Comparison of ENCODE assay signal across 18 cellular contexts in genomic region chr10:22601618-22602017, GRCh38.
DNase-seq lines count a peak whose midpoint lies in the region; ATAC-seq and TF ChIP-seq lines count a peak whose summit lies in the region.
"Had no signal": no experiment of that assay in that cellular context is flagged by ENCODE, and none has a peak within 500 bp of the region (broad histone marks: within the 10 kb centered on the region; RNA-seq: fewer than 3 reads in every experiment).

No MANE protein-coding gene starts in this region.

- no peak overlapping the region for H3K4me3 Mint-ChIP-seq in activated naive CD4-positive, alpha-beta T cell treated with anti-CD3 and anti-CD28 coated beads, Interleukin-2, amount 10 ng/mL, durations not matched to agents 7 days and 5 days
- H3K4me3 Mint-ChIP-seq: endodermal cell had no signal

- no peak overlapping the region for H3K9ac ChIP-seq in SU-DHL-6 (ENCODE audit: low read length)

- H3K9me3 ChIP-seq in SU-DHL-6 (ENCODE audit: insufficient read depth, low read length): no peaks in the 10 kb centered on the region
- H3K9me3 ChIP-seq: right lobe of liver, thoracic aorta had no signal

- H3K9me3 Mint-ChIP-seq in activated naive CD4-positive, alpha-beta T cell treated with anti-CD3 and anti-CD28 coated beads, Interleukin-2, amount 10 ng/mL, durations not matched to agents 7 days and 5 days: no peaks in the 10 kb centered on the region
- H3K9me3 Mint-ChIP-seq: activated naive CD4-positive, alpha-beta T cell treated with anti-CD3 and anti-CD28 coated beads, Interleukin-2, amount 50 U/mL, for 72 hours; endodermal cell had no signal

- no peak overlapping the region for H2AFZ ChIP-seq in SU-DHL-6 (ENCODE audit: low read depth, low read length, severe bottlenecking)

- no peaks in the 10 kb centered on the region for H3K79me2 ChIP-seq in SU-DHL-6 (ENCODE audit: insufficient read depth, low read length)

- intact Hi-C loops in dorsolateral prefrontal cortex (cut with DNase I): no loop called here

- H3K27me3 ChIP-seq in SU-DHL-6 (ENCODE audit: low read length) (no peaks in the 10 kb centered on the region), dorsolateral prefrontal cortex (no peaks in the 10 kb centered on the region)
- H3K27me3 ChIP-seq: right lobe of liver, SJCRH30 had no signal

- no peak overlapping the region for H3K4me2 ChIP-seq in SU-DHL-6 (ENCODE audit: low read depth, low read length, poor library complexity, severe bottlenecking)

- H3K36me3 Mint-ChIP-seq in activated naive CD4-positive, alpha-beta T cell treated with anti-CD3 and anti-CD28 coated beads, Interleukin-2, amount 10 ng/mL, durations not matched to agents 7 days and 5 days: peaks cover 54% of the 10 kb centered on the region

- H4K20me1 ChIP-seq in SU-DHL-6 (ENCODE audit: low read depth, low read length): no peaks in the 10 kb centered on the region

- CTCF ChIA-PET in activated naive CD4-positive, alpha-beta T cell treated with anti-CD3 and anti-CD28 coated beads, Interleukin-2, amount 10 ng/mL, durations not matched to agents 7 days and 5 days (lab: Charles Lee): interaction anchor here (1.7 kb wide), 1 partner anchor 10 kb away, joined by 9 read pairs; no protein-coding TSS in a partner anchor

- peak overlapping the region; percentile 23; the same call in 1 of the 2 replicates for H3K27ac ChIP-seq in SU-DHL-6 (ENCODE audit: low read depth, low read length)
- peak overlapping the region in 35 of 59 donors; percentile 6 to 98 (median 69) for H3K27ac ChIP-seq in dorsolateral prefrontal cortex
- H3K27ac ChIP-seq in substantia nigra (ENCODE audit: low read depth, low read length, poor library complexity, severe bottlenecking): peak overlapping the region; percentile 4
- H3K27ac ChIP-seq: right lobe of liver, SJCRH30, thoracic aorta had no signal

- no peaks in the 10 kb centered on the region for H3K36me3 ChIP-seq in SU-DHL-6 (ENCODE audit: low read length)
- H3K36me3 ChIP-seq: right lobe of liver, thoracic aorta had no signal

- no peaks in the 10 kb centered on the region for H3K27me3 Mint-ChIP-seq in activated naive CD4-positive, alpha-beta T cell treated with anti-CD3 and anti-CD28 coated beads, Interleukin-2, amount 10 ng/mL, durations not matched to agents 7 days and 5 days

- H3K9me2 ChIP-seq in SU-DHL-6 (replicated peaks; ENCODE audit: insufficient read depth, low read length): no peaks in the 10 kb centered on the region

- H3F3A ChIP-seq in SU-DHL-6 (ENCODE audit: insufficient read depth): peaks cover 6% of the 10 kb centered on the region; the same call in 1 of the 2 replicates

- TF ChIP-seq CTCF in SU-DHL-6 (IDR thresholded peaks at IDR 0.05; ENCODE audit: insufficient read depth, low read length, poor library complexity, severe bottlenecking) (no peak), dorsolateral prefrontal cortex (IDR thresholded peaks at IDR 0.05 in 54 of 56, conservative IDR thresholded peaks at IDR 0.05 in 2 of 56; ENCODE audit: low read depth in 1 of 56, partially characterized antibody in 56 of 56) (no peak)

- peaks cover 69% of the 10 kb centered on the region for H3K4me1 Mint-ChIP-seq in activated naive CD4-positive, alpha-beta T cell treated with anti-CD3 and anti-CD28 coated beads, Interleukin-2, amount 10 ng/mL, durations not matched to agents 7 days and 5 days

- ATAC-seq in HG03095 (IDR thresholded peaks at IDR 0.05; ENCODE audit: unreplicated experiment) (no peak), GM21529 (IDR thresholded peaks at IDR 0.05; ENCODE audit: unreplicated experiment) (no peak), GM21619 (IDR thresholded peaks at IDR 0.05; ENCODE audit: unreplicated experiment) (no peak)

- no peak for DNase-seq in activated naive CD4-positive, alpha-beta T cell treated with anti-CD3 and anti-CD28 coated beads, Interleukin-2, amount 10 ng/mL, durations not matched to agents 7 days and 5 days
- DNase-seq in activated naive CD4-positive, alpha-beta T cell (lab: John Stamatoyannopoulos, UW): no peak
- DNase-seq in dorsolateral prefrontal cortex (no peak), substantia nigra (lab: John Stamatoyannopoulos, UW) (no peak)
- DNase-seq: endodermal cell, midbrain, MV-4-11, NCI-H2029 treated with DMSO at 0.1 percent for 48 hours, NCI-H524 treated with DMSO at 0.1 percent for 48 hours, occipital lobe, right lobe of liver, SJCRH30 had no signal

- peak overlapping the region; percentile 68 for H3K27ac Mint-ChIP-seq in activated naive CD4-positive, alpha-beta T cell treated with anti-CD3 and anti-CD28 coated beads, Interleukin-2, amount 10 ng/mL, durations not matched to agents 7 days and 5 days
- H3K27ac Mint-ChIP-seq: endodermal cell had no signal

- H3K4me3 ChIP-seq in SU-DHL-6 (ENCODE audit: insufficient read depth, low read length, poor library complexity, severe bottlenecking) (no peak overlapping the region), dorsolateral prefrontal cortex (no peak overlapping the region)
- H3K4me3 ChIP-seq: right lobe of liver, SJCRH30, thoracic aorta had no signal

Comparison
In these comparisons a context has a peak if more than half of its experiments do, and no peak if none do; other contexts are left out.
1. H3K27ac ChIP-seq: peak in every context shown above with its lines; median percentile 69 in dorsolateral prefrontal cortex; 23 in SU-DHL-6; 4 in substantia nigra.